In genomic region chr9:37836386-37836785, GRCh38 we compare ENCODE assay signal across 13 cellular contexts. TPM values are rescaled to one million over a fixed set of nuclear protein-coding genes. Genes with fewer than 3 reads are reported as not detected.
DNase-seq lines count a peak whose midpoint lies in the region; ATAC-seq and TF ChIP-seq lines count a peak whose summit lies in the region.
"Had no signal": no experiment of that assay in that cellular context is flagged by ENCODE, and none has a peak within 500 bp of the region (broad histone marks: within the 10 kb centered on the region; RNA-seq: fewer than 3 reads in every experiment).

No MANE protein-coding gene starts in this region.

- TF ChIP-seq CTCF in GM13976 (IDR thresholded peaks at IDR 0.05; ENCODE audit: borderline replicate concordance, control extremely low read depth, extremely low read depth, insufficient read depth, missing control alignments): no peak
- TF ChIP-seq CTCF in coronary artery (IDR thresholded peaks at IDR 0.05): no peak
- no peak for TF ChIP-seq CTCF in spleen (IDR thresholded peaks at IDR 0.05 in 8 of 11, conservative IDR thresholded peaks at IDR 0.05 in 3 of 11)
- TF ChIP-seq CTCF in mucosa of descending colon (IDR thresholded peaks at IDR 0.05): no peak

- H3K27me3 ChIP-seq in spleen (replicated peaks in 1 of 7): no peaks in the 10 kb centered on the region
- H3K27me3 ChIP-seq: MG63 had no signal

- H3K27ac ChIP-seq in coronary artery: no peak overlapping the region
- H3K27ac ChIP-seq in spleen: no peak overlapping the region
- H3K27ac ChIP-seq: epithelial cell of prostate had no signal

- no peak overlapping the region for H3K4me3 ChIP-seq in coronary artery
- H3K4me3 ChIP-seq in spleen: no peak overlapping the region
- H3K4me3 ChIP-seq in mucosa of descending colon: no peak overlapping the region
- H3K4me3 ChIP-seq: MG63 had no signal

- TF ChIP-seq POLR2A in spleen (IDR thresholded peaks at IDR 0.05): no peak

- ATAC-seq in GM19035 (IDR thresholded peaks at IDR 0.05; ENCODE audit: unreplicated experiment): peak; percentile 90
- ATAC-seq in HG02759 (IDR thresholded peaks at IDR 0.05; ENCODE audit: unreplicated experiment): peak; percentile 94
- ATAC-seq in mucosa of descending colon: no peak

- 76 to 89% (median 81%) methylated on average over 2 of the region's 2 CpGs for WGBS in spleen, 5 donors

- no peaks in the 10 kb centered on the region for H3K4me1 ChIP-seq in spleen
- H3K4me1 ChIP-seq in mucosa of descending colon (ENCODE audit: low read depth): no peaks in the 10 kb centered on the region

- in situ Hi-C loops in GM13976 (cut with MboI; ENCODE audit: low sequenced_read_pairs, unreplicated experiment): no loop called here

- no peaks in the 10 kb centered on the region for H3K9me3 ChIP-seq in spleen
- H3K9me3 ChIP-seq in mucosa of descending colon: no peaks in the 10 kb centered on the region
- H3K9me3 ChIP-seq: MG63 had no signal

- intact Hi-C loops in spleen (cut with DNase I; ENCODE audit: low total_unique reads) (no loop called here), mucosa of descending colon (cut with DNase I, micrococcal nuclease) (no loop called here)

- H3K36me3 ChIP-seq in spleen (peaks cover 0 to 61% (median 1%) of the 10 kb centered on the region in 6 donors), mucosa of descending colon (ENCODE audit: low read depth) (no peaks in the 10 kb centered on the region)

- DNase-seq in GM13976 (ENCODE audit: low spot score) (peak; percentile 67), NCI-H2227 treated with DMSO at 0.1 percent for 48 hours (lab: John Stamatoyannopoulos, UW) (peak; percentile 22), NCI-H510A (lab: John Stamatoyannopoulos, UW) (no peak), coronary artery (ENCODE audit: low spot score) (no peak), spleen (no peak), mucosa of descending colon (no peak)
- DNase-seq: activated CD4-positive, alpha-beta T cell treated with anti-CD3 and anti-CD28 coated beads, Interleukin-2, amount 50 U/mL, for 1 hour; MG63; NCI-H526 treated with DMSO at 0.1 percent for 48 hours; stimulated activated CD8-positive, alpha-beta memory T cell treated with anti-CD3 and anti-CD28 coated beads, Interleukin-4, amount 100 ng/mL, for 48 hours had no signal

RNA-seq across cellular contexts. Expression of gene DCAF10, which starts 35.8 kb away (rescaled TPM):
- 10 to 100 TPM; 18.4 to 34.2 (median 24.6) TPM for total RNA-seq in spleen
- polyA plus RNA-seq in spleen: 1 to 10 TPM; 3.7 to 5.0 (median 4.2) TPM
- total RNA-seq in mucosa of descending colon: 10 to 100 TPM; 18.5 to 37.8 (median 26.6) TPM

RNA-seq across cellular contexts. Expression of gene EXOSC3, which starts 51.5 kb away (rescaled TPM):
- total RNA-seq in spleen (10 to 100 TPM; 40.2 to 55.3 (median 44.2) TPM), mucosa of descending colon (10 to 100 TPM; 25.1 to 34.1 (median 32.2) TPM)
- 10 to 100 TPM; 16.2 to 38.8 (median 35.3) TPM for polyA plus RNA-seq in spleen

Comparison
In these comparisons a context has a peak if more than half of its experiments do, and no peak if none do; other contexts are left out.
1. DNase-seq: peak in GM13976 (single experiment) and NCI-H2227 treated with DMSO at 0.1 percent for 48 hours (single experiment); none in NCI-H510A (single experiment), coronary artery (single experiment), spleen (single experiment) and mucosa of descending colon (0 of 3).